Comparison of ENCODE assay signal across 9 cellular contexts in genomic region chr16:31508706-31509523, GRCh38. TPM values are rescaled to one million over a fixed set of nuclear protein-coding genes. Genes with fewer than 3 reads are reported as not detected.
A peak's percentile ranks its signal among the peaks of the same experiment; 100 is the strongest.
DNase-seq lines count a peak whose midpoint lies in the region; ATAC-seq and TF ChIP-seq lines count a peak whose summit lies in the region.
"Had no signal": no experiment of that assay in that cellular context is flagged by ENCODE, and none has a peak within 500 bp of the region (broad histone marks: within the 10 kb centered on the region; RNA-seq: fewer than 3 reads in every experiment).

No MANE protein-coding gene starts in this region.

- no peaks in the 10 kb centered on the region for H3K9me3 ChIP-seq in naive thymus-derived CD4-positive, alpha-beta T cell (ENCODE audit: control insufficient read depth in 2 of 3, low read length in 3 of 3)

- H3K4me1 ChIP-seq in naive thymus-derived CD4-positive, alpha-beta T cell (ENCODE audit: control insufficient read depth in 2 of 2, insufficient read depth in 2 of 2, low read length in 2 of 2), result peaks cover 27% of the 10 kb centered on the region in 2 donors

- H3K4me3 Mint-ChIP-seq in endothelial cell (ENCODE audit: unreplicated experiment), result peak overlapping the region; percentile 93
- H3K4me3 Mint-ChIP-seq in naive thymus-derived CD4-positive, alpha-beta T cell, result peak overlapping the region; percentile 83 to 98 (median 92)

- no peak for TF ChIP-seq CTCF in RWPE1 (conservative IDR thresholded peaks at IDR 0.05; ENCODE audit: low read depth)
- no peak for TF ChIP-seq CTCF in endothelial cell (IDR thresholded peaks at IDR 0.05; ENCODE audit: unreplicated experiment)

- peaks cover 0 to 12% (median 0%) of the 10 kb centered on the region in 3 experiments for H3K36me3 ChIP-seq in naive thymus-derived CD4-positive, alpha-beta T cell (ENCODE audit: control insufficient read depth in 2 of 3, insufficient read depth in 3 of 3, low read length in 3 of 3)

- peaks cover 8% of the 10 kb centered on the region for H3K27me3 Mint-ChIP-seq in endothelial cell (ENCODE audit: unreplicated experiment)
- no peaks in the 10 kb centered on the region for H3K27me3 Mint-ChIP-seq in naive thymus-derived CD4-positive, alpha-beta T cell

- DNase-seq in NCI-H1092 treated with DMSO at 0.1 percent for 48 hours (lab: John Stamatoyannopoulos, UW) (peak; percentile 35), NCI-H1092 (lab: John Stamatoyannopoulos, UW) (no peak), RWPE1 (ENCODE audit: low spot score) (no peak), endothelial cell (ENCODE audit: low spot score) (no peak), NCI-H1694 (lab: John Stamatoyannopoulos, UW) (no peak), middle frontal gyrus (ENCODE audit: extremely low spot score, low spot score) (no peak)
- no peak for DNase-seq in naive thymus-derived CD4-positive, alpha-beta T cell

- H3K27ac Mint-ChIP-seq in endothelial cell (ENCODE audit: unreplicated experiment), result peak overlapping the region; percentile 97
- peak overlapping the region; percentile 93 to 98 (median 97) for H3K27ac Mint-ChIP-seq in naive thymus-derived CD4-positive, alpha-beta T cell

- intact Hi-C loops in naive thymus-derived CD4-positive, alpha-beta T cell (cut with micrococcal nuclease), result loop anchor here (1.0 to 5.0 kb wide), 11 partner anchors 20 to 435 kb away; partner anchors contain the start of genes ARMC5 (in 2 of the 2), KAT8 (in 1 of the 2), ZNF646 (in 1 of the 2) and ZNF668 (in 1 of the 2)

- no peaks in the 10 kb centered on the region for H3K27me3 ChIP-seq in naive thymus-derived CD4-positive, alpha-beta T cell (ENCODE audit: control insufficient read depth in 2 of 2, insufficient read depth in 2 of 2, low read length in 2 of 2)

- H3K4me1 Mint-ChIP-seq in endothelial cell (ENCODE audit: unreplicated experiment), result peaks cover 38% of the 10 kb centered on the region
- peaks cover 33 to 64% (median 53%) of the 10 kb centered on the region in 7 donors for H3K4me1 Mint-ChIP-seq in naive thymus-derived CD4-positive, alpha-beta T cell

- no peak for ATAC-seq in naive thymus-derived CD4-positive, alpha-beta T cell
- no peak for ATAC-seq in GM21390 (IDR thresholded peaks at IDR 0.05; ENCODE audit: unreplicated experiment)

- peak overlapping the region; percentile 77 for H3K4me3 ChIP-seq in naive thymus-derived CD4-positive, alpha-beta T cell (ENCODE audit: low read length)

- H3K27ac ChIP-seq in RWPE1, result peak overlapping the region; percentile 80
- H3K27ac ChIP-seq in naive thymus-derived CD4-positive, alpha-beta T cell (ENCODE audit: low read depth, low read length), result peak overlapping the region; percentile 93

- POLR2A ChIA-PET in RWPE1 (lab: Yijun Ruan, JAX; ENCODE audit: low non-redundant PET), result interaction anchor here (1.1 kb wide), 1 partner anchor 204 kb away, joined by 4 read pairs; a partner anchor contains a TSS
- POLR2A ChIA-PET in naive thymus-derived CD4-positive, alpha-beta T cell (lab: Charles Lee), result interaction anchor here (0.7 to 2.9 kb wide), 14 partner anchors 20 to 488 kb away, joined by 3 to 22 read pairs (median 5); partner anchors contain the start of genes ARMC5, ZNF267, ZNF646 and ZNF668

- CTCF ChIA-PET in RWPE1 (lab: Yijun Ruan, JAX), result no interaction called here
- CTCF ChIA-PET in naive thymus-derived CD4-positive, alpha-beta T cell (lab: Charles Lee), result interaction anchor here (2.0 kb wide), 1 partner anchor 360 kb away, joined by 4 read pairs; no protein-coding TSS in a partner anchor

- H3K36me3 Mint-ChIP-seq in endothelial cell (ENCODE audit: low read depth, unreplicated experiment), result no peaks in the 10 kb centered on the region
- H3K36me3 Mint-ChIP-seq in naive thymus-derived CD4-positive, alpha-beta T cell, result peaks cover 0 to 13% (median 3%) of the 10 kb centered on the region in 5 donors

- H3K9me3 Mint-ChIP-seq in endothelial cell (ENCODE audit: unreplicated experiment), result no peaks in the 10 kb centered on the region
- H3K9me3 Mint-ChIP-seq in naive thymus-derived CD4-positive, alpha-beta T cell, result peaks cover 0 to 8% (median 0%) of the 10 kb centered on the region in 11 donors

RNA-seq across cellular contexts. Expression of gene RUSF1, which starts 0.7 kb away (rescaled TPM):
- 54.2 TPM for total RNA-seq in endothelial cell (ENCODE audit: unreplicated experiment)
- 100 to 1,000 TPM in 2 of 5 experiments, 10 to 100 TPM in 3; 47.3 to 118 (median 89.5) TPM for total RNA-seq in naive thymus-derived CD4-positive, alpha-beta T cell
- polyA plus RNA-seq in naive thymus-derived CD4-positive, alpha-beta T cell, result 10 to 100 TPM; 22.8 to 30.1 TPM

RNA-seq across cellular contexts. Expression of gene AHSP, which starts 18.8 kb away (rescaled TPM):
- total RNA-seq in endothelial cell (ENCODE audit: unreplicated experiment), result not detected
- total RNA-seq in naive thymus-derived CD4-positive, alpha-beta T cell, result not detected
- polyA plus RNA-seq in naive thymus-derived CD4-positive, alpha-beta T cell, result not detected
- total RNA-seq: glomerular endothelial cell had no signal

RNA-seq across cellular contexts. Expression of gene SLC5A2, which starts 26.0 kb away (rescaled TPM):
- total RNA-seq in endothelial cell (ENCODE audit: unreplicated experiment), result not detected
- total RNA-seq in naive thymus-derived CD4-positive, alpha-beta T cell, result 1 to 10 TPM in 4 of 5 experiments, under 1 TPM in 1; 0.12 to 5.5 (median 3.7) TPM
- polyA plus RNA-seq in naive thymus-derived CD4-positive, alpha-beta T cell, result 1 to 10 TPM; 2.4 to 3.3 TPM
- total RNA-seq: glomerular endothelial cell had no signal

RNA-seq across cellular contexts. Expression of gene TGFB1I1, which starts 37.0 kb away (rescaled TPM):
- total RNA-seq in endothelial cell (ENCODE audit: unreplicated experiment), result 42.5 TPM
- total RNA-seq in naive thymus-derived CD4-positive, alpha-beta T cell, result 1 to 10 TPM in 1 of 5 experiments, under 1 TPM in 4; 0.29 to 1.5 (median 0.57) TPM
- polyA plus RNA-seq in naive thymus-derived CD4-positive, alpha-beta T cell, result under 1 TPM; 0.32 to 0.44 TPM

RNA-seq across cellular contexts. Expression of gene ARMC5, which starts 49.6 kb away (rescaled TPM):
- total RNA-seq in endothelial cell (ENCODE audit: unreplicated experiment), result 15.9 TPM
- total RNA-seq in naive thymus-derived CD4-positive, alpha-beta T cell, result 10 to 100 TPM in 3 of 5 experiments, 1 to 10 TPM in 2; 8.5 to 14.4 (median 11.5) TPM
- 10 to 100 TPM in 1 of 2 donors, 1 to 10 TPM in 1; 6.2 to 12.1 TPM for polyA plus RNA-seq in naive thymus-derived CD4-positive, alpha-beta T cell
